ENCODE assay signal across 23 cellular contexts in genomic region chr2:85476624-85477023, GRCh38. TPM values are rescaled to one million over a fixed set of nuclear protein-coding genes. Genes with fewer than 3 reads are reported as not detected.
"Had no signal": no experiment of that assay in that cellular context is flagged by ENCODE, and none has a peak within 500 bp of the region (broad histone marks: within the 10 kb centered on the region; RNA-seq: fewer than 3 reads in every experiment).

No MANE protein-coding gene starts in this region.

- H3K27me3 ChIP-seq: esophagus muscularis mucosa, thyroid gland had no signal

- H3K27me3 Mint-ChIP-seq: activated naive CD8-positive, alpha-beta T cell treated with anti-CD3 and anti-CD28 coated beads for 36 hours; activated T-cell treated with anti-CD3 and anti-CD28 coated beads, Interleukin-2, amount 50 U/mL, for 24 hours; activated T-helper 17 cell treated with anti-CD3 and anti-CD28 coated beads, Interleukin-2, amount 50 U/mL, for 72 hours had no signal

- H3K4me3 Mint-ChIP-seq: activated naive CD8-positive, alpha-beta T cell treated with anti-CD3 and anti-CD28 coated beads for 36 hours; activated T-cell treated with anti-CD3 and anti-CD28 coated beads, Interleukin-2, amount 50 U/mL, for 24 hours; activated T-helper 17 cell treated with anti-CD3 and anti-CD28 coated beads, Interleukin-2, amount 50 U/mL, for 72 hours had no signal

- H3K27ac ChIP-seq: esophagus muscularis mucosa, thyroid gland had no signal

- H3K4me1 Mint-ChIP-seq: activated naive CD8-positive, alpha-beta T cell treated with anti-CD3 and anti-CD28 coated beads for 36 hours; activated T-helper 17 cell treated with anti-CD3 and anti-CD28 coated beads, Interleukin-2, amount 50 U/mL, for 72 hours had no signal

- H3K9me3 Mint-ChIP-seq: activated naive CD8-positive, alpha-beta T cell treated with anti-CD3 and anti-CD28 coated beads for 36 hours; activated T-cell treated with anti-CD3 and anti-CD28 coated beads, Interleukin-2, amount 50 U/mL, for 24 hours; activated T-helper 17 cell treated with anti-CD3 and anti-CD28 coated beads, Interleukin-2, amount 50 U/mL, for 72 hours had no signal

- DNase-seq: activated CD8-positive, alpha-beta memory T cell treated with anti-CD3 and anti-CD28 coated beads, Interleukin-2, amount 50 U/mL, for 4 hours; activated naive CD4-positive, alpha-beta T cell; activated naive CD8-positive, alpha-beta T cell treated with anti-CD3 and anti-CD28 coated beads for 36 hours; activated T-cell treated with anti-CD3 and anti-CD28 coated beads, Interleukin-2, amount 50 U/mL, for 24 hours; central memory CD4-positive, alpha-beta T cell; effector memory CD4-positive, alpha-beta T cell; glutamatergic neuron; hippocampal formation; mesendoderm; mucosa of descending colon; stimulated activated CD4-positive, alpha-beta T cell treated with anti-CD3 and anti-CD28 coated beads, Interleukin-4, amount 100 ng/mL, for 24 hours; stimulated activated naive CD8-positive, alpha-beta T cell treated with anti-CD3 and anti-CD28 coated beads, Interleukin-15, Interleukin-2, amounts not matched to agents 100 U/mL and 50 U/mL, for 24 hours; T-helper 1 cell; thyroid gland had no signal

- H3K4me3 ChIP-seq: esophagus muscularis mucosa, mucosa of descending colon, thyroid gland had no signal

- FAIRE-seq: astrocyte, colon, endothelial cell of umbilical vein, frontal cortex had no signal

- H3K9me3 ChIP-seq: esophagus muscularis mucosa, mucosa of descending colon, thyroid gland had no signal

- ATAC-seq: activated T-helper 17 cell treated with anti-CD3 and anti-CD28 coated beads, Interleukin-2, amount 50 U/mL, for 72 hours; mucosa of descending colon; stimulated activated naive CD8-positive, alpha-beta T cell treated with anti-CD3 and anti-CD28 coated beads, Interleukin-15, Interleukin-2, amounts not matched to agents 100 U/mL and 50 U/mL, for 24 hours had no signal

- H3K36me3 ChIP-seq: esophagus muscularis mucosa, thyroid gland had no signal

- H3K36me3 Mint-ChIP-seq: activated naive CD8-positive, alpha-beta T cell treated with anti-CD3 and anti-CD28 coated beads for 36 hours had no signal

- H3K27ac Mint-ChIP-seq: activated naive CD8-positive, alpha-beta T cell treated with anti-CD3 and anti-CD28 coated beads for 36 hours; activated T-cell treated with anti-CD3 and anti-CD28 coated beads, Interleukin-2, amount 50 U/mL, for 24 hours; activated T-helper 17 cell treated with anti-CD3 and anti-CD28 coated beads, Interleukin-2, amount 50 U/mL, for 72 hours had no signal

RNA-seq across cellular contexts. Expression of gene SH2D6, which starts 58.1 kb away (rescaled TPM):
- total RNA-seq: esophagus muscularis mucosa, lower leg skin, posterior vena cava had no signal
- polyA plus RNA-seq: endothelial cell of umbilical vein, neural cell had no signal
